16 cellular contexts compared by ENCODE assay signal in the genomic region with DNA sequence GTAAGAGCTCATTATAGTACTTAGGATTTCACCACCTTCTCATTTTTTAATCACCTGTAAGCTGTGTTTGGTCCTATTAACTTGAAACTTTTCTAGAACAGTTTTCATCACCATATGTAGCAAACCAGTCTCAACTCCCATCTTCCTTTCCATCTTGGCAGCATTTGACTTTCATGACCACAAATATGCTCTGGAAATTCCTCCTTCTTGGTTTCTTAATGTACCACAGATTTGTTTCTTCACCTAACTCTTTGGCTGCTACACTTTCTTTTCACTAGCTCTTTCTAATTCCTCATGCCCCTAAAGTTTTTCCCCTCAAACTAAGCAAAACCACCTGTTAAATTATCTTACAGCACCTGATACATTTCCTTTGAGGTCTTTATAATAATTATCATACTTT. TPM values are rescaled to one million over a fixed set of nuclear protein-coding genes. Genes with fewer than 3 reads are reported as not detected.
DNase-seq lines count a peak whose midpoint lies in the region; ATAC-seq and TF ChIP-seq lines count a peak whose summit lies in the region.
"Had no signal": no experiment of that assay in that cellular context is flagged by ENCODE, and none has a peak within 500 bp of the region (broad histone marks: within the 10 kb centered on the region; RNA-seq: fewer than 3 reads in every experiment).

No MANE protein-coding gene starts in this region.

- no peaks in the 10 kb centered on the region for H3K27me3 Mint-ChIP-seq in stimulated activated naive B cell treated with anti-CD40 and anti-IgM and Interleukin-4, amounts not matched to agents 10 μg/mL and 1 μg/mL and 100 μg/mL, for 72 hours

- H3K36me3 ChIP-seq in brain microvascular endothelial cell (replicated peaks), result peaks cover 25% of the 10 kb centered on the region

- H3K27me3 ChIP-seq in brain microvascular endothelial cell (replicated peaks), result no peaks in the 10 kb centered on the region
- H3K27me3 ChIP-seq: right atrium auricular region had no signal

- no peaks in the 10 kb centered on the region for H3K9me3 Mint-ChIP-seq in stimulated activated naive B cell treated with anti-CD40 and anti-IgM and Interleukin-4, amounts not matched to agents 10 μg/mL and 1 μg/mL and 100 μg/mL, for 72 hours

- H3K27ac ChIP-seq in brain microvascular endothelial cell, result peak overlapping the region; percentile 50
- H3K27ac ChIP-seq: right atrium auricular region, VCaP had no signal

- peaks cover 13 to 22% of the 10 kb centered on the region in 2 donors for H3K4me1 Mint-ChIP-seq in stimulated activated naive B cell treated with anti-CD40 and anti-IgM and Interleukin-4, amounts not matched to agents 10 μg/mL and 1 μg/mL and 100 μg/mL, for 72 hours

- TF ChIP-seq CTCF in AG10803 (conservative IDR thresholded peaks at IDR 0.05; ENCODE audit: low read length), result no peak
- TF ChIP-seq CTCF in brain microvascular endothelial cell (IDR thresholded peaks at IDR 0.05; ENCODE audit: low read depth, low read length, missing control alignments), result no peak

- no peak for ATAC-seq in HG03469 (IDR thresholded peaks at IDR 0.05; ENCODE audit: unreplicated experiment)
- ATAC-seq in GM21786 (IDR thresholded peaks at IDR 0.05; ENCODE audit: unreplicated experiment), result no peak
- ATAC-seq in stimulated activated naive B cell treated with anti-CD40 and anti-IgM and Interleukin-4, amounts not matched to agents 10 μg/mL and 1 μg/mL and 100 μg/mL, for 72 hours (replicated peaks), result no peak

- in situ Hi-C loops in brain microvascular endothelial cell (cut with HindIII; ENCODE audit: low pct_ligation_motif_present, low sequenced_read_pairs), result no loop called here

- DNase-seq in AG10803 (ENCODE audit: low read depth) (peak; percentile 92), GM04503 (ENCODE audit: low read depth) (peak; percentile 77), brain microvascular endothelial cell (peak; percentile 47), myocyte (ENCODE audit: low read depth) (peak; percentile 58), HK-2 (ENCODE audit: unreplicated experiment) (no peak)
- no peak for DNase-seq in stimulated activated naive B cell treated with anti-CD40 and anti-IgM and Interleukin-4, amounts not matched to agents 10 μg/mL and 1 μg/mL and 100 μg/mL, for 72 hours
- DNase-seq: activated T-cell treated with anti-CD3 and anti-CD28 coated beads for 4 hours, cerebellar nuclear complex, DMS153, foreskin melanocyte, NCI-H1105 treated with DMSO at 0.1 percent for 48 hours, NCI-H510A had no signal

- H3K4me3 ChIP-seq in AG10803 (ENCODE audit: low read length) (no peak overlapping the region), brain microvascular endothelial cell (ENCODE audit: low read depth, low read length) (no peak overlapping the region)
- H3K4me3 ChIP-seq: right atrium auricular region had no signal

- peaks cover 27 to 44% of the 10 kb centered on the region in 2 donors for H3K36me3 Mint-ChIP-seq in stimulated activated naive B cell treated with anti-CD40 and anti-IgM and Interleukin-4, amounts not matched to agents 10 μg/mL and 1 μg/mL and 100 μg/mL, for 72 hours

- no peak overlapping the region for H3K4me3 Mint-ChIP-seq in stimulated activated naive B cell treated with anti-CD40 and anti-IgM and Interleukin-4, amounts not matched to agents 10 μg/mL and 1 μg/mL and 100 μg/mL, for 72 hours

- no peak overlapping the region for H3K27ac Mint-ChIP-seq in stimulated activated naive B cell treated with anti-CD40 and anti-IgM and Interleukin-4, amounts not matched to agents 10 μg/mL and 1 μg/mL and 100 μg/mL, for 72 hours

RNA-seq across cellular contexts. Expression of a gene that starts 13.2 kb away (rescaled TPM):
- total RNA-seq in myocyte, result 1.7 and 4.9 TPM in 2 replicates
- polyA plus RNA-seq in myocyte (2012), result 3.1 TPM

RNA-seq across cellular contexts. Expression of a gene that starts 17.1 kb away (rescaled TPM):
- 18.9 and 24.5 TPM in 2 replicates for total RNA-seq in myocyte
- polyA plus RNA-seq in myocyte (2012), result 18.9 TPM

RNA-seq across cellular contexts. Expression of a gene that starts 44.7 kb away (rescaled TPM):
- total RNA-seq in myocyte, result 178 and 182 TPM in 2 replicates
- polyA plus RNA-seq in myocyte (2012), result 139 TPM

Comparison
In these comparisons a context has a peak if more than half of its experiments do, and no peak if none do; other contexts are left out.
1. DNase-seq: peak in AG10803 (single experiment), GM04503 (single experiment), brain microvascular endothelial cell (single experiment) and myocyte (single experiment); none in stimulated activated naive B cell treated with anti-CD40 and anti-IgM and Interleukin-4, amounts not matched to agents 10 μg/mL and 1 μg/mL and 100 μg/mL, for 72 hours (single experiment) and HK-2 (single experiment).